ENCODE assay signal across 12 cellular contexts in genomic region chr12:110317921-110318320, GRCh38. TPM values are rescaled to one million over a fixed set of nuclear protein-coding genes. Genes with fewer than 3 reads are reported as not detected.
A peak's percentile ranks its signal among the peaks of the same experiment; 100 is the strongest.
DNase-seq lines count a peak whose midpoint lies in the region; ATAC-seq and TF ChIP-seq lines count a peak whose summit lies in the region.
"Had no signal": no experiment of that assay in that cellular context is flagged by ENCODE, and none has a peak within 500 bp of the region (broad histone marks: within the 10 kb centered on the region; RNA-seq: fewer than 3 reads in every experiment).

No MANE protein-coding gene starts in this region.

- peak overlapping the region; percentile 97 for H3K27ac ChIP-seq in GM23248

- H3K27ac Mint-ChIP-seq in glutamatergic neuron (ENCODE audit: unreplicated experiment) (peak overlapping the region; percentile 52), nephron progenitor cell (no peak overlapping the region)
- H3K27ac Mint-ChIP-seq: activated naive CD8-positive, alpha-beta T cell had no signal

- H2AFZ ChIP-seq in GM23248: no peak overlapping the region

- H4K20me1 ChIP-seq in GM23248 (ENCODE audit: insufficient read depth): peaks cover 4% of the 10 kb centered on the region; the same call in 1 of the 2 replicates

- H3K4me2 ChIP-seq in GM23248 (ENCODE audit: unreplicated experiment): peak overlapping the region; percentile 51

- peaks cover 91% of the 10 kb centered on the region for H3F3A ChIP-seq in GM23248 (ENCODE audit: insufficient read depth)

- H3K4me3 Mint-ChIP-seq in glutamatergic neuron (ENCODE audit: unreplicated experiment): no peak overlapping the region
- no peak overlapping the region for H3K4me3 Mint-ChIP-seq in nephron progenitor cell
- H3K4me3 Mint-ChIP-seq: activated naive CD8-positive, alpha-beta T cell had no signal

- TF ChIP-seq CTCF in glutamatergic neuron (IDR thresholded peaks at IDR 0.05; ENCODE audit: partially characterized antibody, unreplicated experiment) (no peak), nephron progenitor cell (IDR thresholded peaks at IDR 0.05) (no peak)

- WGBS in GM23248 (ENCODE audit: low coverage in 1 of 2, low lambda C conversion rate in 2 of 2, missing lambda C conversion rate in 2 of 2), 2 experiments: 9% methylated on average over 2 of the region's 2 CpGs

- peaks cover 90% of the 10 kb centered on the region for H3K79me2 ChIP-seq in GM23248 (ENCODE audit: insufficient read depth)

- peaks cover 26% of the 10 kb centered on the region; the same call in 1 of the 2 replicates for H3K36me3 ChIP-seq in GM23248 (ENCODE audit: low read depth)

- no peaks in the 10 kb centered on the region for H3K27me3 ChIP-seq in GM23248 (replicated peaks; ENCODE audit: insufficient read depth)

- H3K4me3 ChIP-seq in GM23248: no peak overlapping the region

- H3K4me1 ChIP-seq in GM23248 (ENCODE audit: insufficient read depth): peaks cover 58% of the 10 kb centered on the region

- H3K9me3 Mint-ChIP-seq in glutamatergic neuron (ENCODE audit: unreplicated experiment): peaks cover 6% of the 10 kb centered on the region
- H3K9me3 Mint-ChIP-seq in nephron progenitor cell: peaks cover 3% of the 10 kb centered on the region

- no peaks in the 10 kb centered on the region for H3K9me3 ChIP-seq in GM23248 (ENCODE audit: low read depth)

- peak overlapping the region; percentile 76 for H3K9ac ChIP-seq in GM23248

- ATAC-seq in GM21737 (IDR thresholded peaks at IDR 0.05; ENCODE audit: unreplicated experiment): no peak

- H3K36me3 Mint-ChIP-seq in glutamatergic neuron (ENCODE audit: unreplicated experiment) (no peaks in the 10 kb centered on the region), nephron progenitor cell (ENCODE audit: low read depth) (peaks cover 62% of the 10 kb centered on the region)

- in situ Hi-C loops in GM23248 (cut with MboI): no loop called here

- peaks cover 3% of the 10 kb centered on the region for H3K4me1 Mint-ChIP-seq in glutamatergic neuron (ENCODE audit: low read depth, unreplicated experiment)
- no peaks in the 10 kb centered on the region for H3K4me1 Mint-ChIP-seq in nephron progenitor cell

- H3K27me3 Mint-ChIP-seq in glutamatergic neuron (ENCODE audit: unreplicated experiment): no peaks in the 10 kb centered on the region
- peaks cover 2% of the 10 kb centered on the region for H3K27me3 Mint-ChIP-seq in nephron progenitor cell (ENCODE audit: low read depth, poor library complexity)
- H3K27me3 Mint-ChIP-seq: activated naive CD8-positive, alpha-beta T cell had no signal

- peak; percentile 87 for DNase-seq in GM23248
- DNase-seq in astrocyte of the hippocampus (ENCODE audit: low read depth, low spot score): peak; percentile 49
- no peak for DNase-seq in glutamatergic neuron
- peak; percentile 45 for DNase-seq in pulmonary artery endothelial cell (ENCODE audit: low read depth, low spot score)
- DNase-seq in NCI-H2029 treated with DMSO at 0.1 percent for 48 hours (lab: John Stamatoyannopoulos, UW): no peak
- no peak for DNase-seq in effector CD4-positive, alpha-beta T cell
- DNase-seq in nephron progenitor cell: no peak
- DNase-seq: activated CD4-positive, alpha-beta T cell treated with anti-CD3 and anti-CD28 coated beads, Interleukin-2, amount 50 U/mL, for 48 hours; Karpas-422; mesendoderm had no signal

- H3K9me2 ChIP-seq in GM23248 (ENCODE audit: insufficient read depth): no peaks in the 10 kb centered on the region

RNA-seq across cellular contexts. Expression of gene ATP2A2, which starts 36.9 kb away (rescaled TPM):
- total RNA-seq in GM23248 (2014; rRNA removed; shearing (Covaris generic)): 142 and 148 TPM in 2 replicates
- 28.7 and 29.5 TPM in 2 replicates for polyA plus RNA-seq in GM23248 (2016; fragmentation: Nextera tagmentation; extraction: Ambion mirVana)
- total RNA-seq in glutamatergic neuron (ENCODE audit: unreplicated experiment): 269 TPM
- total RNA-seq in pulmonary artery endothelial cell: 117 and 158 TPM in 2 replicates

Comparison
In these comparisons a context has a peak if more than half of its experiments do, and no peak if none do; other contexts are left out.
1. DNase-seq: peak in GM23248 (single experiment), astrocyte of the hippocampus (single experiment) and pulmonary artery endothelial cell (single experiment); none in glutamatergic neuron (single experiment), NCI-H2029 treated with DMSO at 0.1 percent for 48 hours (single experiment), effector CD4-positive, alpha-beta T cell (single experiment) and nephron progenitor cell (single experiment).